In genomic region chr18:50280707-50281294, GRCh38 we compare ENCODE assay signal across 8 cellular contexts. TPM values are rescaled to one million over a fixed set of nuclear protein-coding genes. Genes with fewer than 3 reads are reported as not detected.
DNase-seq lines count a peak whose midpoint lies in the region; ATAC-seq and TF ChIP-seq lines count a peak whose summit lies in the region.

No MANE protein-coding gene starts in this region.

- H3K4me3 ChIP-seq in cardiac fibroblast (replicated peaks in 1 of 2; ENCODE audit: low read depth in 2 of 2, low read length in 2 of 2) = peak overlapping the region; percentile 96 to 98
- peak overlapping the region; percentile 92 for H3K4me3 ChIP-seq in mucosa of descending colon

- ATAC-seq in stimulated activated naive CD8-positive, alpha-beta T cell treated with anti-CD3 and anti-CD28 coated beads, Interleukin-15, Interleukin-2, amounts not matched to agents 100 U/mL and 50 U/mL, for 24 hours = no peak
- no peak for ATAC-seq in mucosa of descending colon
- ATAC-seq in HG03565 (IDR thresholded peaks at IDR 0.05; ENCODE audit: unreplicated experiment) = no peak
- no peak for ATAC-seq in GM21423 (IDR thresholded peaks at IDR 0.05; ENCODE audit: unreplicated experiment)
- ATAC-seq in HG03095 (IDR thresholded peaks at IDR 0.05; ENCODE audit: unreplicated experiment) = no peak

- H3K36me3 Mint-ChIP-seq in stimulated activated naive CD8-positive, alpha-beta T cell treated with anti-CD3 and anti-CD28 coated beads, Interleukin-15, Interleukin-2, amounts not matched to agents 100 ng/mL and 50 ng/mL, for 24 hours (ENCODE audit: low read depth) = peaks cover 69% of the 10 kb centered on the region

- peak overlapping the region; percentile 97 for H3K27ac Mint-ChIP-seq in stimulated activated naive CD8-positive, alpha-beta T cell treated with anti-CD3 and anti-CD28 coated beads, Interleukin-15, Interleukin-2, amounts not matched to agents 100 ng/mL and 50 ng/mL, for 24 hours

- TF ChIP-seq CTCF in cardiac fibroblast (IDR thresholded peaks at IDR 0.05; ENCODE audit: low read depth, low read length) (no peak), mucosa of descending colon (IDR thresholded peaks at IDR 0.05) (no peak)

- intact Hi-C loops in mucosa of descending colon (cut with DNase I, micrococcal nuclease) = no loop called here

- peaks cover 8% of the 10 kb centered on the region for H3K36me3 ChIP-seq in mucosa of descending colon (ENCODE audit: low read depth)

- H3K4me1 ChIP-seq in mucosa of descending colon (ENCODE audit: low read depth) = peaks cover 26% of the 10 kb centered on the region

- no peaks in the 10 kb centered on the region for H3K27me3 Mint-ChIP-seq in stimulated activated naive CD8-positive, alpha-beta T cell treated with anti-CD3 and anti-CD28 coated beads, Interleukin-15, Interleukin-2, amounts not matched to agents 100 ng/mL and 50 ng/mL, for 24 hours

- H3K9me3 Mint-ChIP-seq in stimulated activated naive CD8-positive, alpha-beta T cell treated with anti-CD3 and anti-CD28 coated beads, Interleukin-15, Interleukin-2, amounts not matched to agents 100 ng/mL and 50 ng/mL, for 24 hours = no peaks in the 10 kb centered on the region

- H3K4me3 Mint-ChIP-seq in stimulated activated naive CD8-positive, alpha-beta T cell treated with anti-CD3 and anti-CD28 coated beads, Interleukin-15, Interleukin-2, amounts not matched to agents 100 ng/mL and 50 ng/mL, for 24 hours = peak overlapping the region; percentile 98

- H3K9me3 ChIP-seq in mucosa of descending colon = no peaks in the 10 kb centered on the region

- no peak for DNase-seq in stimulated activated naive CD8-positive, alpha-beta T cell treated with anti-CD3 and anti-CD28 coated beads, Interleukin-15, Interleukin-2, amounts not matched to agents 100 U/mL and 50 U/mL, for 24 hours
- DNase-seq in cardiac fibroblast (ENCODE audit: low read depth in 2 of 2) (no peak), mucosa of descending colon (no peak), NCI-H82 treated with DMSO at 0.1 percent for 48 hours (lab: John Stamatoyannopoulos, UW; ENCODE audit: unreplicated experiment) (no peak)

- peaks cover 27% of the 10 kb centered on the region for H3K4me1 Mint-ChIP-seq in stimulated activated naive CD8-positive, alpha-beta T cell treated with anti-CD3 and anti-CD28 coated beads, Interleukin-15, Interleukin-2, amounts not matched to agents 100 ng/mL and 50 ng/mL, for 24 hours (ENCODE audit: low read depth)

RNA-seq across cellular contexts. Expression of gene MBD1, which starts 0.5 kb away (rescaled TPM):
- 10 to 100 TPM; 71.4 to 90.2 (median 75.1) TPM for total RNA-seq in mucosa of descending colon

RNA-seq across cellular contexts. Expression of gene CXXC1, which starts 6.7 kb away (rescaled TPM):
- total RNA-seq in mucosa of descending colon = 10 to 100 TPM; 80.9 to 88.8 (median 83.7) TPM

RNA-seq across cellular contexts. Expression of gene CFAP53, which starts 14.5 kb away (rescaled TPM):
- under 1 TPM in 2 of 3 donors, not detected in 1; 0.27 to 0.47 TPM for total RNA-seq in mucosa of descending colon
